Comparison of ENCODE assay signal across 8 cellular contexts in the genomic region with DNA sequence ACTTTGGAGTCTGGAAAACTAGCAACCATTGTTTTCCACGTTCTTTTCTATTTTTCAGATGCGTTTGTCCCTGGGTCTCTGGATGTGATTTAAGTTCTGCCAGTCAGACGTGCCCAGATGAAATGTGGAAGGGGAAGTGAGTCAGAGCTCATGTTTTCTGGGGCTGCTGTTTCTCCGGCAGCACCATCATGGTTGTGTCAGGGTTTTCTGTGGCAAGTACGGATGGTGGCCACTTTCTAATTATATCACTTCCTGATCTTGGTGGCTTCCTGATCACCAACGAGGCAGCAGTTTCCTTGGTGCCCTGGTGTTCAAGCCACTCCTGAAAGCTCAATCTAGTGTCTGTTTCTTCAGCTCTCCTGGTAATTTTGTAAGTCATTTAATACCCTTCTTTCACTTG. TPM values are rescaled to one million over a fixed set of nuclear protein-coding genes. Genes with fewer than 3 reads are reported as not detected.
DNase-seq lines count a peak whose midpoint lies in the region; ATAC-seq and TF ChIP-seq lines count a peak whose summit lies in the region.

No MANE protein-coding gene starts in this region.

- in situ Hi-C loops in ACHN (cut with HindIII; ENCODE audit: low pct_ligation_motif_present, low pct_unique_long_range_greater_than_20kb, low sequenced_read_pairs) = no loop called here

- 51% methylated on average over 6 of the region's 6 CpGs for WGBS in right cardiac atrium
- 44 to 48% methylated on average over 6 of the region's 6 CpGs for WGBS in tibial nerve, 2 donors

- H3K4me1 ChIP-seq in right cardiac atrium (ENCODE audit: control insufficient read depth, insufficient read depth, low read length) (no peaks in the 10 kb centered on the region), tibial nerve (peaks cover 0 to 3% (median under 1%) of the 10 kb centered on the region in 4 donors)

- DNase-seq in AG20443 (ENCODE audit: low spot score) = peak; percentile 36
- DNase-seq in activated B cell treated with CpG ODN at 0.5 μM for 24 hours = no peak
- peak; percentile 15 to 57 (median 51) for DNase-seq in right cardiac atrium
- peak in 1 of 2 donors; percentile 44 for DNase-seq in tibial nerve (ENCODE audit: low spot score in 2 of 2)
- no peak for DNase-seq in ACHN
- no peak for DNase-seq in GOT3 (lab: John Stamatoyannopoulos, UW)

- no peaks in the 10 kb centered on the region for H3K9me3 Mint-ChIP-seq in activated B cell treated with CpG ODN at 0.5 μM for 24 hours

- no peaks in the 10 kb centered on the region for H3K36me3 Mint-ChIP-seq in activated B cell treated with CpG ODN at 0.5 μM for 24 hours (ENCODE audit: low read depth)

- no peaks in the 10 kb centered on the region for H3K36me3 ChIP-seq in tibial nerve

- POLR2A ChIA-PET in activated B cell treated with CpG ODN at 0.5 μM for 24 hours (lab: Charles Lee) = interaction anchor here (1.4 kb wide), 1 partner anchor 110 kb away, joined by 5 read pairs; the partner anchor contains the start of genes DHX38 and TXNL4B

- H3K9me3 ChIP-seq in right cardiac atrium (ENCODE audit: control insufficient read depth, low read length) (no peaks in the 10 kb centered on the region), tibial nerve (no peaks in the 10 kb centered on the region)

- no peak overlapping the region for H3K4me3 ChIP-seq in right cardiac atrium (ENCODE audit: low read length)
- no peak overlapping the region for H3K4me3 ChIP-seq in tibial nerve

- CTCF ChIA-PET in activated B cell treated with CpG ODN at 0.5 μM for 24 hours (lab: Charles Lee) = no interaction called here

- no peak for TF ChIP-seq POLR2A in tibial nerve (IDR thresholded peaks at IDR 0.05)

- no peaks in the 10 kb centered on the region for H3K27me3 Mint-ChIP-seq in activated B cell treated with CpG ODN at 0.5 μM for 24 hours

- peak overlapping the region; percentile 39 for H3K4me3 Mint-ChIP-seq in activated B cell treated with CpG ODN at 0.5 μM for 24 hours

- no peak for TF ChIP-seq CTCF in activated B cell treated with CpG ODN at 0.5 μM for 24 hours (IDR thresholded peaks at IDR 0.05)
- no peak for TF ChIP-seq CTCF in tibial nerve (IDR thresholded peaks at IDR 0.05)

- H3K27me3 ChIP-seq in right cardiac atrium (ENCODE audit: control insufficient read depth, insufficient read depth) (peaks cover 2% of the 10 kb centered on the region), tibial nerve (no peaks in the 10 kb centered on the region)

- H3K4me1 Mint-ChIP-seq in activated B cell treated with CpG ODN at 0.5 μM for 24 hours = peaks cover 20% of the 10 kb centered on the region

- ATAC-seq in GM18909 (IDR thresholded peaks at IDR 0.05; ENCODE audit: poor library complexity, unreplicated experiment) (peak; percentile 76), HG03342 (IDR thresholded peaks at IDR 0.05; ENCODE audit: unreplicated experiment) (peak; percentile 71), activated B cell treated with CpG ODN at 0.5 μM for 24 hours (ENCODE audit: low read depth) (peak; percentile 84), right cardiac atrium (peak; percentile 42 to 58)

- H3K27ac Mint-ChIP-seq in activated B cell treated with CpG ODN at 0.5 μM for 24 hours = peak overlapping the region; percentile 50

- peak; percentile 59 to 64 for TF ChIP-seq EP300 in tibial nerve (IDR thresholded peaks at IDR 0.05)

- intact Hi-C loops in activated B cell treated with CpG ODN at 0.5 μM for 24 hours (cut with micrococcal nuclease) = no loop called here
- intact Hi-C loops in right cardiac atrium (cut with DNase I) = no loop called here

- H3K27ac ChIP-seq in right cardiac atrium (ENCODE audit: low read length) (peak overlapping the region; percentile 68), tibial nerve (peak overlapping the region; percentile 42 to 88 (median 62))

RNA-seq across cellular contexts. Expression of gene PMFBP1, which starts 31.4 kb away (rescaled TPM):
- total RNA-seq in activated B cell treated with CpG ODN at 0.5 μM for 24 hours (5.7 and 5.9 TPM in 2 replicates), right cardiac atrium (under 1 TPM in 3 of 4 donors, not detected in 1; 0.42 to 0.51 (median 0.44) TPM), tibial nerve (1 to 10 TPM in 1 of 4 donors, under 1 TPM in 3; 0.42 to 1.2 (median 0.51) TPM)
- polyA plus RNA-seq in right cardiac atrium = 0.38 TPM

Comparison
In these comparisons a context has a peak if more than half of its experiments do, and no peak if none do; other contexts are left out.
1. DNase-seq: peak in AG20443 (single experiment) and right cardiac atrium (3 of 3); none in activated B cell treated with CpG ODN at 0.5 μM for 24 hours (single experiment), ACHN (single experiment) and GOT3 (single experiment).
2. Peak in every context shown above with its lines, with median percentiles within 50 percentile points of each other: ATAC-seq.